Comparison of ENCODE assay signal across 9 cellular contexts in genomic region chr16:23504453-23505179, GRCh38. TPM values are rescaled to one million over a fixed set of nuclear protein-coding genes. Genes with fewer than 3 reads are reported as not detected.
DNase-seq lines count a peak whose midpoint lies in the region; ATAC-seq and TF ChIP-seq lines count a peak whose summit lies in the region.
"Had no signal": no experiment of that assay in that cellular context is flagged by ENCODE, and none has a peak within 500 bp of the region (broad histone marks: within the 10 kb centered on the region; RNA-seq: fewer than 3 reads in every experiment).

No MANE protein-coding gene starts in this region.

- peaks cover 19% of the 10 kb centered on the region for H3K4me1 ChIP-seq in testis

- no peaks in the 10 kb centered on the region for H3K9me3 ChIP-seq in testis

- peak overlapping the region; percentile 67 for H3K4me3 Mint-ChIP-seq in activated T-helper 17 cell treated with anti-CD3 and anti-CD28 coated beads, Interleukin-2, amount 50 U/mL, for 72 hours

- no peaks in the 10 kb centered on the region for H3K27me3 ChIP-seq in testis

- no peaks in the 10 kb centered on the region for H3K9me3 Mint-ChIP-seq in activated T-helper 17 cell treated with anti-CD3 and anti-CD28 coated beads, Interleukin-2, amount 50 U/mL, for 72 hours

- H3K4me3 ChIP-seq in foreskin fibroblast (ENCODE audit: low read depth in 1 of 2, low read length in 2 of 2) (no peak overlapping the region), retinal pigment epithelial cell (ENCODE audit: low read length) (peak overlapping the region; percentile 99), testis (no peak overlapping the region)

- H3K36me3 ChIP-seq in testis (ENCODE audit: low read depth, missing control alignments), result no peaks in the 10 kb centered on the region

- intact Hi-C loops in testis (cut with DNase I; ENCODE audit: low total_unique reads), result no loop called here

- H3K27me3 Mint-ChIP-seq in activated T-helper 17 cell treated with anti-CD3 and anti-CD28 coated beads, Interleukin-2, amount 50 U/mL, for 72 hours, result no peaks in the 10 kb centered on the region

- peak overlapping the region; percentile 72 for H3K27ac Mint-ChIP-seq in activated T-helper 17 cell treated with anti-CD3 and anti-CD28 coated beads, Interleukin-2, amount 50 U/mL, for 72 hours

- H3K4me1 Mint-ChIP-seq in activated T-helper 17 cell treated with anti-CD3 and anti-CD28 coated beads, Interleukin-2, amount 50 U/mL, for 72 hours, result peaks cover 52% of the 10 kb centered on the region

- ATAC-seq in HG02970 (IDR thresholded peaks at IDR 0.05; ENCODE audit: low FRiP score, unreplicated experiment), result peak; percentile 51
- peak; percentile 97 for ATAC-seq in activated T-helper 17 cell treated with anti-CD3 and anti-CD28 coated beads, Interleukin-2, amount 50 U/mL, for 72 hours (replicated peaks)

- 61 to 80% methylated on average over 7 to 13 of the region's 13 CpGs for WGBS in testis, 2 donors

- TF ChIP-seq CTCF in foreskin fibroblast (IDR thresholded peaks at IDR 0.05; ENCODE audit: low read depth, low read length) (no peak), retinal pigment epithelial cell (conservative IDR thresholded peaks at IDR 0.05; ENCODE audit: low read depth, low read length) (no peak), testis (IDR thresholded peaks at IDR 0.05) (no peak)

- peaks cover 65% of the 10 kb centered on the region for H3K36me3 Mint-ChIP-seq in activated T-helper 17 cell treated with anti-CD3 and anti-CD28 coated beads, Interleukin-2, amount 50 U/mL, for 72 hours (ENCODE audit: low read depth)

- no peak for TF ChIP-seq POLR2A in testis (IDR thresholded peaks at IDR 0.05)

- H3K27ac ChIP-seq in testis, result no peak overlapping the region

- DNase-seq in NCI-H2196 (lab: John Stamatoyannopoulos, UW; ENCODE audit: unreplicated experiment), result peak; percentile 26
- DNase-seq in NCI-H2196 treated with DMSO at 0.1 percent for 48 hours (lab: John Stamatoyannopoulos, UW; ENCODE audit: unreplicated experiment), result no peak
- peak; percentile 87 to 88 for DNase-seq in foreskin fibroblast
- peak; percentile 84 for DNase-seq in retinal pigment epithelial cell (ENCODE audit: low read depth)
- DNase-seq in testis, result no peak
- DNase-seq: DND-41 had no signal

TF ChIP-seq in PFSK-1, 5 proteins besides CTCF, POLR2A, EP300 and RAD21:
- TF ChIP-seq POLR2AphosphoS5 (IDR thresholded peaks at IDR 0.05; ENCODE audit: low read depth, low read length) (no peak), SIN3A (IDR thresholded peaks at IDR 0.05; ENCODE audit: borderline replicate concordance, insufficient read depth, low read length) (peak; percentile 93; the same call in 1 of the 2 replicates)
TF ChIP-seq in PFSK-1: peak in this region for 1.

RNA-seq across cellular contexts. Expression of gene GGA2, which starts 5.7 kb away (rescaled TPM):
- polyA plus RNA-seq in PFSK-1 (2012; ENCODE audit: insufficient read length, low read depth), result 27.2 TPM
- total RNA-seq in activated T-helper 17 cell treated with anti-CD3 and anti-CD28 coated beads, Interleukin-2, amount 50 U/mL, for 72 hours, result 100 to 1,000 TPM in 1 of 2 donors, 10 to 100 TPM in 1; 87.2 to 138 TPM
- total RNA-seq in testis, result 10 to 100 TPM; 60.6 to 71.9 TPM
- polyA plus RNA-seq in testis (ENCODE audit: insufficient read depth, low read depth, low replicate concordance), result 47.2 TPM

RNA-seq across cellular contexts. Expression of gene COG7, which starts 51.6 kb away (rescaled TPM):
- 15.1 TPM for polyA plus RNA-seq in PFSK-1 (2012; ENCODE audit: insufficient read length, low read depth)
- total RNA-seq in activated T-helper 17 cell treated with anti-CD3 and anti-CD28 coated beads, Interleukin-2, amount 50 U/mL, for 72 hours, result 10 to 100 TPM; 21.2 to 29.4 TPM
- total RNA-seq in testis, result 10 to 100 TPM; 35.1 to 40.7 TPM
- 21.5 TPM for polyA plus RNA-seq in testis (ENCODE audit: insufficient read depth, low read depth, low replicate concordance)

RNA-seq across cellular contexts. Expression of gene EARS2, which starts 52.5 kb away (rescaled TPM):
- 31.6 TPM for polyA plus RNA-seq in PFSK-1 (2012; ENCODE audit: insufficient read length, low read depth)
- total RNA-seq in activated T-helper 17 cell treated with anti-CD3 and anti-CD28 coated beads, Interleukin-2, amount 50 U/mL, for 72 hours, result 10 to 100 TPM; 23.1 to 25.3 TPM
- total RNA-seq in testis, result 10 to 100 TPM; 55.9 to 76.7 TPM
- 32.3 TPM for polyA plus RNA-seq in testis (ENCODE audit: insufficient read depth, low read depth, low replicate concordance)

RNA-seq across cellular contexts. Expression of gene UBFD1, which starts 52.9 kb away (rescaled TPM):
- polyA plus RNA-seq in PFSK-1 (2012; ENCODE audit: insufficient read length, low read depth), result 31.1 TPM
- 10 to 100 TPM; 42.1 to 58.2 TPM for total RNA-seq in activated T-helper 17 cell treated with anti-CD3 and anti-CD28 coated beads, Interleukin-2, amount 50 U/mL, for 72 hours
- 100 to 1,000 TPM; 269 to 275 TPM for total RNA-seq in testis
- 76.8 TPM for polyA plus RNA-seq in testis (ENCODE audit: insufficient read depth, low read depth, low replicate concordance)

Comparison
In these comparisons a context has a peak if more than half of its experiments do, and no peak if none do; other contexts are left out.
1. DNase-seq: peak in NCI-H2196 (single experiment), foreskin fibroblast (2 of 2) and retinal pigment epithelial cell (single experiment); none in NCI-H2196 treated with DMSO at 0.1 percent for 48 hours (single experiment) and testis (single experiment).